In the genomic region with DNA sequence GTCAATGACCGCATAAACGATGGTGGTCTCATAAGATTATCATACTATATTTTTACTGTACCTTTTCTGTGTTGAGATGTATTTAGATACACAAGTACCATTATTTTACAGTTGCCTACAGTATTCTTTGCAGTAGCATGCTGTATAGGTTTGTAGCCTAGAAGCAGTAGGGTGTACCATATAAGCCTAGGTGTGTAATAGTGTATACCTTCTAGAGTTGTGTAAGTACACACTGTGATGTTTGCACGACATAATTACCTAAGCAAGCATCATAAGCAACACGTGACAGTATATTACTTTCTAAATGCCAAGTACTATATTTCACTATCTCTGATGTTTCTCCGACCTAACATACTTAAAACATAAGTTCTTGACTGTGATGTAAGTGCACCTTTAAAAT, we compare ENCODE assay signal across 11 cellular contexts. TPM values are rescaled to one million over a fixed set of nuclear protein-coding genes. Genes with fewer than 3 reads are reported as not detected.
A peak's percentile ranks its signal among the peaks of the same experiment; 100 is the strongest.
DNase-seq lines count a peak whose midpoint lies in the region; ATAC-seq and TF ChIP-seq lines count a peak whose summit lies in the region.
"Had no signal": no experiment of that assay in that cellular context is flagged by ENCODE, and none has a peak within 500 bp of the region (broad histone marks: within the 10 kb centered on the region; RNA-seq: fewer than 3 reads in every experiment).

No MANE protein-coding gene starts in this region.

- H3K27ac ChIP-seq in transverse colon = peak overlapping the region; percentile 73 to 90 (median 82)

- peak overlapping the region in 3 of 4 donors; percentile 0 to 54 (median 33) for H3K4me3 ChIP-seq in transverse colon

- H3K36me3 ChIP-seq in transverse colon = no peaks in the 10 kb centered on the region

- peak overlapping the region; percentile 73 for H3K4me3 Mint-ChIP-seq in activated naive CD4-positive, alpha-beta T cell treated with anti-CD3 and anti-CD28 coated beads for 36 hours

- in situ Hi-C loops in transverse colon (cut with MboI; ENCODE audit: low pct_ligation_motif_present in 1 of 4, low pct_unique_long_range_greater_than_20kb in 1 of 4, low sequenced_read_pairs in 3 of 4) = no loop called here

- no peak for TF ChIP-seq POLR2A in transverse colon (IDR thresholded peaks at IDR 0.05)

- no peak for TF ChIP-seq EP300 in transverse colon (IDR thresholded peaks at IDR 0.05; ENCODE audit: low read depth)

- no peaks in the 10 kb centered on the region for H3K27me3 Mint-ChIP-seq in activated naive CD4-positive, alpha-beta T cell treated with anti-CD3 and anti-CD28 coated beads for 36 hours (ENCODE audit: low read depth)

- no peaks in the 10 kb centered on the region for H3K9me3 Mint-ChIP-seq in activated naive CD4-positive, alpha-beta T cell treated with anti-CD3 and anti-CD28 coated beads for 36 hours

- peaks cover 0 to 18% (median 5%) of the 10 kb centered on the region in 4 donors for H3K4me1 ChIP-seq in transverse colon
- H3K4me1 ChIP-seq: BE2C had no signal

- 48 to 58% methylated on average over 5 of the region's 5 CpGs for WGBS in transverse colon (ENCODE audit: low coverage in 1 of 2), 2 donors

- peaks cover 49% of the 10 kb centered on the region for H3K4me1 Mint-ChIP-seq in activated naive CD4-positive, alpha-beta T cell treated with anti-CD3 and anti-CD28 coated beads for 36 hours (ENCODE audit: low read depth)

- H3K36me3 Mint-ChIP-seq in activated naive CD4-positive, alpha-beta T cell treated with anti-CD3 and anti-CD28 coated beads for 36 hours (ENCODE audit: low read depth) = peaks cover 4% of the 10 kb centered on the region

- TF ChIP-seq CTCF in transverse colon (IDR thresholded peaks at IDR 0.05) (no peak), omental fat pad (IDR thresholded peaks at IDR 0.05) (no peak)

- no peak for ATAC-seq in omental fat pad (ENCODE audit: low FRiP score)
- no peak for ATAC-seq in HG03139 (IDR thresholded peaks at IDR 0.05; ENCODE audit: unreplicated experiment)

- DNase-seq in activated naive CD4-positive, alpha-beta T cell treated with anti-CD3 and anti-CD28 coated beads for 36 hours = no peak
- DNase-seq in activated naive CD4-positive, alpha-beta T cell (lab: John Stamatoyannopoulos, UW) = no peak
- peak; percentile 21 for DNase-seq in central memory CD4-positive, alpha-beta T cell
- peak; percentile 22 for DNase-seq in medulla oblongata (ENCODE audit: extremely low spot score)
- DNase-seq in transverse colon = no peak
- DNase-seq in omental fat pad (ENCODE audit: low spot score) = no peak
- no peak for DNase-seq in NOMO-1 treated with dmso at 0.1 percent for 144 hours (lab: John Stamatoyannopoulos, UW; ENCODE audit: unreplicated experiment)
- DNase-seq: activated effector memory CD4-positive, alpha-beta T cell treated with Interleukin-2 at 50 U/mL for 16 hours; BE2C; OCI-M1 had no signal

- intact Hi-C loops in activated naive CD4-positive, alpha-beta T cell treated with anti-CD3 and anti-CD28 coated beads for 36 hours (cut with micrococcal nuclease) = loop anchor here (2.0 to 10.0 kb wide), 4 partner anchors 105 to 1035 kb away; a partner anchor contains a TSS
- intact Hi-C loops in transverse colon (cut with DNase I; ENCODE audit: low total_unique reads) = no loop called here

- no peaks in the 10 kb centered on the region for H3K9me3 ChIP-seq in transverse colon
- H3K9me3 ChIP-seq: BE2C had no signal

- CTCF ChIA-PET in activated naive CD4-positive, alpha-beta T cell treated with anti-CD3 and anti-CD28 coated beads for 36 hours (lab: Charles Lee) = no interaction called here

- no peaks in the 10 kb centered on the region for H3K27me3 ChIP-seq in transverse colon
- H3K27me3 ChIP-seq: BE2C had no signal

- peak overlapping the region; percentile 76 for H3K27ac Mint-ChIP-seq in activated naive CD4-positive, alpha-beta T cell treated with anti-CD3 and anti-CD28 coated beads for 36 hours

RNA-seq across cellular contexts. Expression of a gene that starts 2.7 kb away (rescaled TPM):
- total RNA-seq in activated naive CD4-positive, alpha-beta T cell treated with anti-CD3 and anti-CD28 coated beads for 36 hours = 1 to 10 TPM; 6.1 to 6.6 TPM
- total RNA-seq in transverse colon = 10 to 100 TPM in 3 of 4 donors, 1 to 10 TPM in 1; 2.2 to 34.6 (median 15.9) TPM
- 10 to 100 TPM; 19.0 to 87.6 (median 33.4) TPM for total RNA-seq in omental fat pad

Comparison
In these comparisons a context has a peak if more than half of its experiments do, and no peak if none do; other contexts are left out.
1. DNase-seq: peak in central memory CD4-positive, alpha-beta T cell (single experiment) and medulla oblongata (single experiment); none in activated naive CD4-positive, alpha-beta T cell treated with anti-CD3 and anti-CD28 coated beads for 36 hours (single experiment), activated naive CD4-positive, alpha-beta T cell (0 of 4), transverse colon (single experiment), omental fat pad (single experiment) and NOMO-1 treated with dmso at 0.1 percent for 144 hours (single experiment).